In genomic region chr4:78517050-78517652, GRCh38 we compare ENCODE assay signal across 8 cellular contexts. TPM values are rescaled to one million over a fixed set of nuclear protein-coding genes. Genes with fewer than 3 reads are reported as not detected.
DNase-seq lines count a peak whose midpoint lies in the region; ATAC-seq, FAIRE-seq and TF ChIP-seq lines count a peak whose summit lies in the region.

No MANE protein-coding gene starts in this region.

- CTCF ChIA-PET in endothelial cell of umbilical vein (lab: Charles Lee) = interaction anchor here (1.8 to 5.8 kb wide), 3 partner anchors 458 to 557 kb away, joined by 6 to 29 read pairs (median 9); no protein-coding TSS in a partner anchor

- no peaks in the 10 kb centered on the region for H3K9me3 ChIP-seq in cardiac muscle cell (ENCODE audit: low read depth)
- H3K9me3 ChIP-seq in OCI-LY1 (ENCODE audit: low read length) = no peaks in the 10 kb centered on the region
- H3K9me3 ChIP-seq in endothelial cell of umbilical vein (replicated peaks; ENCODE audit: control insufficient read depth, insufficient read depth, low read length) = no peaks in the 10 kb centered on the region

- H4K20me1 ChIP-seq in OCI-LY1 (ENCODE audit: insufficient read depth, low read length) (no peaks in the 10 kb centered on the region), endothelial cell of umbilical vein (replicated peaks; ENCODE audit: control insufficient read depth, extremely low read depth, insufficient read depth, low read length) (no peaks in the 10 kb centered on the region)

- intact Hi-C loops in left ventricle myocardium superior (cut with micrococcal nuclease) (loop anchor here (5.0 kb wide), 1 partner anchor 560 kb away; no protein-coding TSS in a partner anchor), endothelial cell of umbilical vein (cut with micrococcal nuclease) (loop anchor here (1.0 to 10.0 kb wide), 6 partner anchors 52 to 692 kb away; no protein-coding TSS in a partner anchor)

- H3K27ac ChIP-seq in cardiac muscle cell (no peak overlapping the region), OCI-LY1 (ENCODE audit: low read depth, low read length, poor library complexity, severe bottlenecking) (no peak overlapping the region), endothelial cell of umbilical vein (ENCODE audit: insufficient read depth, low read depth, low read length) (no peak overlapping the region)

- no peak overlapping the region for H3K9ac ChIP-seq in OCI-LY1 (ENCODE audit: low read length)
- no peak overlapping the region for H3K9ac ChIP-seq in endothelial cell of umbilical vein (replicated peaks; ENCODE audit: extremely low read depth, insufficient read depth, low read length)

- no peaks in the 10 kb centered on the region for H3K9me2 ChIP-seq in OCI-LY1 (ENCODE audit: low read depth, low read length)

- H3K79me2 ChIP-seq in OCI-LY1 (ENCODE audit: insufficient read depth, low read length) = no peaks in the 10 kb centered on the region
- no peaks in the 10 kb centered on the region for H3K79me2 ChIP-seq in endothelial cell of umbilical vein (ENCODE audit: control insufficient read depth, insufficient read depth, low read length)

- H3K4me1 ChIP-seq in cardiac muscle cell (ENCODE audit: low read depth) (no peaks in the 10 kb centered on the region), OCI-LY1 (ENCODE audit: insufficient read depth, low read length, severe bottlenecking) (no peaks in the 10 kb centered on the region), endothelial cell of umbilical vein (ENCODE audit: control insufficient read depth, extremely low read depth, insufficient read depth, low read length) (peaks cover 8% of the 10 kb centered on the region)

- no peaks in the 10 kb centered on the region for H3K36me3 ChIP-seq in cardiac muscle cell
- no peaks in the 10 kb centered on the region for H3K36me3 ChIP-seq in OCI-LY1 (ENCODE audit: insufficient read depth, low read length)
- H3K36me3 ChIP-seq in endothelial cell of umbilical vein (ENCODE audit: control insufficient read depth in 2 of 2, extremely low read depth in 1 of 2, insufficient read depth in 2 of 2, low read length in 2 of 2) = no peaks in the 10 kb centered on the region

- peak; percentile 83 for FAIRE-seq in endothelial cell of umbilical vein (lab: Jason Lieb, UNC)

- H3K27me3 ChIP-seq in cardiac muscle cell (no peaks in the 10 kb centered on the region), OCI-LY1 (ENCODE audit: insufficient read depth, low read length) (no peaks in the 10 kb centered on the region), endothelial cell of umbilical vein (ENCODE audit: control insufficient read depth in 2 of 2, insufficient read depth in 2 of 2, low read length in 2 of 2) (no peaks in the 10 kb centered on the region)

- TF ChIP-seq POLR2A in endothelial cell of umbilical vein (IDR thresholded peaks at IDR 0.05; ENCODE audit: low read depth, low read length) = no peak

- ATAC-seq in left ventricle myocardium superior (no peak), GM19463 (IDR thresholded peaks at IDR 0.05; ENCODE audit: unreplicated experiment) (no peak), GM19467 (IDR thresholded peaks at IDR 0.05; ENCODE audit: unreplicated experiment) (no peak)

- H3K4me3 ChIP-seq in cardiac muscle cell (no peak overlapping the region), OCI-LY1 (ENCODE audit: low read depth, low read length, poor library complexity, severe bottlenecking) (no peak overlapping the region), endothelial cell of umbilical vein (replicated peaks in 1 of 3; ENCODE audit: insufficient read depth in 1 of 3, low read depth in 1 of 3, low read length in 3 of 3) (no peak overlapping the region)

- H3F3A ChIP-seq in OCI-LY1 (ENCODE audit: insufficient read depth, low read length) = no peaks in the 10 kb centered on the region

- no peak overlapping the region for H3K4me2 ChIP-seq in OCI-LY1 (ENCODE audit: low read length)
- no peak overlapping the region for H3K4me2 ChIP-seq in endothelial cell of umbilical vein (ENCODE audit: insufficient read depth, low read length)

- POLR2A ChIA-PET in endothelial cell of umbilical vein (lab: Charles Lee) = no interaction called here

- peak; percentile 32 to 64 for DNase-seq in cardiac muscle cell (ENCODE audit: low read depth in 1 of 2, low spot score in 1 of 2)
- DNase-seq in left ventricle myocardium superior = no peak
- peak; percentile 53 for DNase-seq in endothelial cell of umbilical vein (ENCODE audit: low read depth, low spot score)
- DNase-seq in pons (ENCODE audit: low spot score) = peak; percentile 54
- no peak for DNase-seq in NCI-H2107 (lab: John Stamatoyannopoulos, UW)

- no TSS peak for BruUV-seq in endothelial cell of umbilical vein (replicated peaks; lab: Mats Ljungman, UMichigan)

- dilution Hi-C loops in endothelial cell of umbilical vein (cut with MboI; ENCODE audit: extremely low pct_ligation_motif_present, low sequenced_read_pairs) = no loop called here

- no peaks in the 10 kb centered on the region for H3K9me1 ChIP-seq in endothelial cell of umbilical vein (replicated peaks; ENCODE audit: control insufficient read depth, extremely low read depth, insufficient read depth, low read length)

- no peak overlapping the region for H2AFZ ChIP-seq in OCI-LY1 (ENCODE audit: low read length)
- H2AFZ ChIP-seq in endothelial cell of umbilical vein (ENCODE audit: low read depth, low read length) = no peak overlapping the region

- TF ChIP-seq CTCF in cardiac muscle cell (IDR thresholded peaks at IDR 0.05; ENCODE audit: low read depth, low read length) = peak; percentile 61
- TF ChIP-seq CTCF in OCI-LY1 (IDR thresholded peaks at IDR 0.05; ENCODE audit: low read length) = peak; percentile 63
- TF ChIP-seq CTCF in endothelial cell of umbilical vein (IDR thresholded peaks at IDR 0.05; ENCODE audit: extremely low read depth in 1 of 2, insufficient read depth in 1 of 2, low read depth in 1 of 2, low read length in 2 of 2) = peak; percentile 24 to 34

TF ChIP-seq in endothelial cell of umbilical vein, 7 proteins besides CTCF, POLR2A, EP300 and RAD21:
- no peak for TF ChIP-seq MYC (IDR thresholded peaks at IDR 0.05; ENCODE audit: low read depth, low read length)
- no peak for TF ChIP-seq JUN (IDR thresholded peaks at IDR 0.05; ENCODE audit: borderline replicate concordance, insufficient read depth, insufficient read length, low read depth)
- no peak for TF ChIP-seq EZH2 (IDR thresholded peaks at IDR 0.05; ENCODE audit: borderline replicate concordance, low read depth, low read length, severe bottlenecking)
- no peak for TF ChIP-seq POLR2AphosphoS5 (IDR thresholded peaks at IDR 0.05; ENCODE audit: insufficient read depth, low read depth, low read length)
- no peak for TF ChIP-seq GATA2 (IDR thresholded peaks at IDR 0.05; ENCODE audit: insufficient read depth, insufficient read length, low read depth, low read length)
- no peak for TF ChIP-seq MAX (IDR thresholded peaks at IDR 0.05; ENCODE audit: insufficient read depth, insufficient read length)
- TF ChIP-seq FOS (IDR thresholded peaks at IDR 0.05; ENCODE audit: borderline replicate concordance, insufficient read depth, low read length) = no peak

RNA-seq across cellular contexts. Expression of gene ANXA3, which starts 34.4 kb away (rescaled TPM):
- total RNA-seq in cardiac muscle cell = 18.7 and 38.1 TPM in 2 replicates
- 23.7 and 33.3 TPM in 2 replicates for polyA plus RNA-seq in cardiac muscle cell
- 39.6 TPM for total RNA-seq in left ventricle myocardium superior
- 73.8 and 78.4 TPM in 2 replicates for total RNA-seq in endothelial cell of umbilical vein
- 51.5 and 52.9 TPM in 2 replicates for polyA plus RNA-seq in endothelial cell of umbilical vein
- polyA plus RNA-seq in endothelial cell of umbilical vein (2011; cell fraction: cytosol; rRNA removed) = 93.0 and 110 TPM in 2 replicates
- 150 and 151 TPM in 2 replicates for polyA plus RNA-seq in endothelial cell of umbilical vein (2011; cell fraction: nucleus; rRNA removed)
- 24.8 and 46.5 TPM in 2 replicates for polyA plus RNA-seq in endothelial cell of umbilical vein (2012)
- polyA minus RNA-seq in endothelial cell of umbilical vein = 112 and 127 TPM in 2 replicates
- 58.1 TPM for polyA minus RNA-seq in endothelial cell of umbilical vein (2011; cell fraction: cytosol; rRNA and poly(A)+ RNA removed)
- 62.4 and 79.7 TPM in 2 replicates for polyA minus RNA-seq in endothelial cell of umbilical vein (2011; cell fraction: nucleus; rRNA and poly(A)+ RNA removed)

Comparison
In these comparisons a context has a peak if more than half of its experiments do, and no peak if none do; other contexts are left out.
1. DNase-seq: peak in cardiac muscle cell (2 of 2), endothelial cell of umbilical vein (single experiment) and pons (single experiment); none in left ventricle myocardium superior (single experiment) and NCI-H2107 (single experiment).
2. Peak in every context shown above with its lines, with median percentiles within 50 percentile points of each other: CTCF ChIP-seq.